Comparison of ENCODE assay signal across 1 cellular context in the genomic region with DNA sequence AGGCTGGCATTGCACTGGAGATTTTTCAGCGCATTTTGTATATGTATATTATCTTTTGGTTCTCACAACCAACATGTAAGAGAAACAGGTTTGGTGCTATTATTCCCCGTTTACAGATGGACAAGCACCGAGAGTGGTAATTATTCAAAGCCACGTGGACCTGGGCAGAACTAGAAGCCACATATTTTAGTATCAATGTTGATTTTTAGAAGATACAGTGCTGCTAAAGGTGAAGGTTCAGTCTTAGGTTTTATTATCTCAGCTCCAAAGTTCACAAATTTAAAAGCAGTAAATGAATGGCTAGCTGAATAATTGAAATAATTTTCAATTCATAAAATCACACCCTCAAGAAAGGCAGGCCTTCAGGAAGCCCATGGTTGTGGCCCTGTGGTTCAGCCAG.
TF ChIP-seq lines count a peak whose summit lies in the region.

No MANE protein-coding gene starts in this region.

TF ChIP-seq in H1, 55 proteins besides CTCF, POLR2A, EP300 and RAD21:
- no peak for TF ChIP-seq BCL11A (IDR thresholded peaks at IDR 0.05; ENCODE audit: low read depth in 2 of 2, low read length in 2 of 2)
- no peak for TF ChIP-seq SUZ12 (IDR thresholded peaks at IDR 0.05; ENCODE audit: low read length)
- no peak for TF ChIP-seq SP1 (IDR thresholded peaks at IDR 0.05; ENCODE audit: low read depth, low read length)
- no peak for TF ChIP-seq BACH1 (IDR thresholded peaks at IDR 0.05; ENCODE audit: low read length)
- no peak for TF ChIP-seq JUND (IDR thresholded peaks at IDR 0.05; ENCODE audit: low read length)
- TF ChIP-seq KDM4A (IDR thresholded peaks at IDR 0.05; ENCODE audit: low read depth, low read length, severe bottlenecking) = no peak
- TF ChIP-seq, protein P1, sequence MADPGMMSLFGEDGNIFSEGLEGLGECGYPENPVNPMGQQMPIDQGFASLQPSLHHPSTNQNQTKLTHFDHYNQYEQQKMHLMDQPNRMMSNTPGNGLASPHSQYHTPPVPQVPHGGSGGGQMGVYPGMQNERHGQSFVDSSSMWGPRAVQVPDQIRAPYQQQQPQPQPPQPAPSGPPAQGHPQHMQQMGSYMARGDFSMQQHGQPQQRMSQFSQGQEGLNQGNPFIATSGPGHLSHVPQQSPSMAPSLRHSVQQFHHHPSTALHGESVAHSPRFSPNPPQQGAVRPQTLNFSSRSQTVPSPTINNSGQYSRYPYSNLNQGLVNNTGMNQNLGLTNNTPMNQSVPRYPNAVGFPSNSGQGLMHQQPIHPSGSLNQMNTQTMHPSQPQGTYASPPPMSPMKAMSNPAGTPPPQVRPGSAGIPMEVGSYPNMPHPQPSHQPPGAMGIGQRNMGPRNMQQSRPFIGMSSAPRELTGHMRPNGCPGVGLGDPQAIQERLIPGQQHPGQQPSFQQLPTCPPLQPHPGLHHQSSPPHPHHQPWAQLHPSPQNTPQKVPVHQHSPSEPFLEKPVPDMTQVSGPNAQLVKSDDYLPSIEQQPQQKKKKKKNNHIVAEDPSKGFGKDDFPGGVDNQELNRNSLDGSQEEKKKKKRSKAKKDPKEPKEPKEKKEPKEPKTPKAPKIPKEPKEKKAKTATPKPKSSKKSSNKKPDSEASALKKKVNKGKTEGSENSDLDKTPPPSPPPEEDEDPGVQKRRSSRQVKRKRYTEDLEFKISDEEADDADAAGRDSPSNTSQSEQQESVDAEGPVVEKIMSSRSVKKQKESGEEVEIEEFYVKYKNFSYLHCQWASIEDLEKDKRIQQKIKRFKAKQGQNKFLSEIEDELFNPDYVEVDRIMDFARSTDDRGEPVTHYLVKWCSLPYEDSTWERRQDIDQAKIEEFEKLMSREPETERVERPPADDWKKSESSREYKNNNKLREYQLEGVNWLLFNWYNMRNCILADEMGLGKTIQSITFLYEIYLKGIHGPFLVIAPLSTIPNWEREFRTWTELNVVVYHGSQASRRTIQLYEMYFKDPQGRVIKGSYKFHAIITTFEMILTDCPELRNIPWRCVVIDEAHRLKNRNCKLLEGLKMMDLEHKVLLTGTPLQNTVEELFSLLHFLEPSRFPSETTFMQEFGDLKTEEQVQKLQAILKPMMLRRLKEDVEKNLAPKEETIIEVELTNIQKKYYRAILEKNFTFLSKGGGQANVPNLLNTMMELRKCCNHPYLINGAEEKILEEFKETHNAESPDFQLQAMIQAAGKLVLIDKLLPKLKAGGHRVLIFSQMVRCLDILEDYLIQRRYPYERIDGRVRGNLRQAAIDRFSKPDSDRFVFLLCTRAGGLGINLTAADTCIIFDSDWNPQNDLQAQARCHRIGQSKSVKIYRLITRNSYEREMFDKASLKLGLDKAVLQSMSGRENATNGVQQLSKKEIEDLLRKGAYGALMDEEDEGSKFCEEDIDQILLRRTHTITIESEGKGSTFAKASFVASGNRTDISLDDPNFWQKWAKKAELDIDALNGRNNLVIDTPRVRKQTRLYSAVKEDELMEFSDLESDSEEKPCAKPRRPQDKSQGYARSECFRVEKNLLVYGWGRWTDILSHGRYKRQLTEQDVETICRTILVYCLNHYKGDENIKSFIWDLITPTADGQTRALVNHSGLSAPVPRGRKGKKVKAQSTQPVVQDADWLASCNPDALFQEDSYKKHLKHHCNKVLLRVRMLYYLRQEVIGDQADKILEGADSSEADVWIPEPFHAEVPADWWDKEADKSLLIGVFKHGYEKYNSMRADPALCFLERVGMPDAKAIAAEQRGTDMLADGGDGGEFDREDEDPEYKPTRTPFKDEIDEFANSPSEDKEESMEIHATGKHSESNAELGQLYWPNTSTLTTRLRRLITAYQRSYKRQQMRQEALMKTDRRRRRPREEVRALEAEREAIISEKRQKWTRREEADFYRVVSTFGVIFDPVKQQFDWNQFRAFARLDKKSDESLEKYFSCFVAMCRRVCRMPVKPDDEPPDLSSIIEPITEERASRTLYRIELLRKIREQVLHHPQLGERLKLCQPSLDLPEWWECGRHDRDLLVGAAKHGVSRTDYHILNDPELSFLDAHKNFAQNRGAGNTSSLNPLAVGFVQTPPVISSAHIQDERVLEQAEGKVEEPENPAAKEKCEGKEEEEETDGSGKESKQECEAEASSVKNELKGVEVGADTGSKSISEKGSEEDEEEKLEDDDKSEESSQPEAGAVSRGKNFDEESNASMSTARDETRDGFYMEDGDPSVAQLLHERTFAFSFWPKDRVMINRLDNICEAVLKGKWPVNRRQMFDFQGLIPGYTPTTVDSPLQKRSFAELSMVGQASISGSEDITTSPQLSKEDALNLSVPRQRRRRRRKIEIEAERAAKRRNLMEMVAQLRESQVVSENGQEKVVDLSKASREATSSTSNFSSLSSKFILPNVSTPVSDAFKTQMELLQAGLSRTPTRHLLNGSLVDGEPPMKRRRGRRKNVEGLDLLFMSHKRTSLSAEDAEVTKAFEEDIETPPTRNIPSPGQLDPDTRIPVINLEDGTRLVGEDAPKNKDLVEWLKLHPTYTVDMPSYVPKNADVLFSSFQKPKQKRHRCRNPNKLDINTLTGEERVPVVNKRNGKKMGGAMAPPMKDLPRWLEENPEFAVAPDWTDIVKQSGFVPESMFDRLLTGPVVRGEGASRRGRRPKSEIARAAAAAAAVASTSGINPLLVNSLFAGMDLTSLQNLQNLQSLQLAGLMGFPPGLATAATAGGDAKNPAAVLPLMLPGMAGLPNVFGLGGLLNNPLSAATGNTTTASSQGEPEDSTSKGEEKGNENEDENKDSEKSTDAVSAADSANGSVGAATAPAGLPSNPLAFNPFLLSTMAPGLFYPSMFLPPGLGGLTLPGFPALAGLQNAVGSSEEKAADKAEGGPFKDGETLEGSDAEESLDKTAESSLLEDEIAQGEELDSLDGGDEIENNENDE (IDR thresholded peaks at IDR 0.05; ENCODE audit: insufficient replicate concordance, low read length) = no peak
- no peak for TF ChIP-seq CTBP2 (IDR thresholded peaks at IDR 0.05; ENCODE audit: borderline replicate concordance, insufficient read depth, insufficient read length, low read length)
- no peak for TF ChIP-seq CBX5 (IDR thresholded peaks at IDR 0.05; ENCODE audit: low read depth, low read length)
